1 cellular context compared by ENCODE assay signal in genomic region chr5:42586625-42587024, GRCh38.
TF ChIP-seq lines count a peak whose summit lies in the region.

No MANE protein-coding gene starts in this region.

TF ChIP-seq in K562, 482 proteins besides CTCF, POLR2A, EP300 and RAD21 (continued from another document and continues in another):
- no peak for TF ChIP-seq CTCFL (IDR thresholded peaks at IDR 0.05; ENCODE audit: borderline replicate concordance, insufficient read depth, low read depth, low read length, poor library complexity, severe bottlenecking)
- no peak for TF ChIP-seq ZNF780A (CRISPR knock-in tag; IDR thresholded peaks at IDR 0.05)
- no peak for TF ChIP-seq ZNF668 (CRISPR knock-in tag; IDR thresholded peaks at IDR 0.05)
- peak; percentile 78 for TF ChIP-seq RAD51 (IDR thresholded peaks at IDR 0.05; ENCODE audit: borderline replicate concordance, low read depth)
- no peak for TF ChIP-seq POLR3A (IDR thresholded peaks at IDR 0.05; ENCODE audit: borderline replicate concordance, extremely low read depth, insufficient read depth, insufficient read length)
- TF ChIP-seq MITF (IDR thresholded peaks at IDR 0.05), result no peak; the same call in 1 of the 2 replicates
- no peak for TF ChIP-seq RFX1 (IDR thresholded peaks at IDR 0.05)
- no peak; the same call in 1 of the 2 replicates for TF ChIP-seq ZNF354B (CRISPR knock-in tag; IDR thresholded peaks at IDR 0.05)
- TF ChIP-seq XRCC4 (IDR thresholded peaks at IDR 0.05; ENCODE audit: extremely low read depth, insufficient read depth, insufficient read length), result no peak
- TF ChIP-seq EP400 (IDR thresholded peaks at IDR 0.05), result peak; percentile 75
- no peak for TF ChIP-seq ATF1 (CRISPR knock-in tag; IDR thresholded peaks at IDR 0.05)
- peak; percentile 66 for TF ChIP-seq ATF1 (tag; IDR thresholded peaks at IDR 0.05)
- TF ChIP-seq PHF21A (IDR thresholded peaks at IDR 0.05; ENCODE audit: borderline replicate concordance, low read depth), result no peak
- TF ChIP-seq ARID1B (IDR thresholded peaks at IDR 0.05), result peak; percentile 85
- TF ChIP-seq E2F6 (IDR thresholded peaks at IDR 0.05; ENCODE audit: borderline replicate concordance in 1 of 2, extremely low read depth in 1 of 2, insufficient read depth in 1 of 2, insufficient read length in 1 of 2, low read depth in 1 of 2, low read length in 1 of 2, poor library complexity in 1 of 2, severe bottlenecking in 1 of 2), result peak; percentile 54 to 65
- no peak for TF ChIP-seq ZNF23 (CRISPR knock-in tag; IDR thresholded peaks at IDR 0.05)
- TF ChIP-seq BRD9 (IDR thresholded peaks at IDR 0.05; ENCODE audit: low read depth, partially characterized antibody), result no peak
- TF ChIP-seq ZNF174 (CRISPR knock-in tag; IDR thresholded peaks at IDR 0.05), result no peak
- no peak for TF ChIP-seq TCFL5 (CRISPR knock-in tag; conservative IDR thresholded peaks at IDR 0.05)
- no peak for TF ChIP-seq HMBOX1 (IDR thresholded peaks at IDR 0.05)
- peak; percentile 79 for TF ChIP-seq ZNF384 (IDR thresholded peaks at IDR 0.05; ENCODE audit: low read depth, low read length)
- TF ChIP-seq NFXL1 (CRISPR knock-in tag; IDR thresholded peaks at IDR 0.05), result no peak
- TF ChIP-seq RFX7 (CRISPR knock-in tag; IDR thresholded peaks at IDR 0.05), result no peak
- TF ChIP-seq SAFB2 (IDR thresholded peaks at IDR 0.05; ENCODE audit: borderline replicate concordance, low read depth, low read length, severe bottlenecking), result no peak
- TF ChIP-seq E2F4 (CRISPR knock-in tag; IDR thresholded peaks at IDR 0.05; ENCODE audit: low read depth), result no peak
- TF ChIP-seq RREB1 (CRISPR knock-in tag; IDR thresholded peaks at IDR 0.05), result no peak
- no peak for TF ChIP-seq NR0B1 (IDR thresholded peaks at IDR 0.05; ENCODE audit: partially characterized antibody)
- peak; percentile 91 for TF ChIP-seq MGA (IDR thresholded peaks at IDR 0.05)
- no peak for TF ChIP-seq ZNF444 (CRISPR knock-in tag; IDR thresholded peaks at IDR 0.05)
- peak; percentile 94 for TF ChIP-seq MEF2A (IDR thresholded peaks at IDR 0.05; ENCODE audit: control insufficient read depth, low read depth, low read length)
- TF ChIP-seq ZNF212 (CRISPR knock-in tag; IDR thresholded peaks at IDR 0.05), result no peak
